1 cellular context compared by ENCODE assay signal in genomic region chr19:50325310-50326100, GRCh38.
TF ChIP-seq lines count a peak whose summit lies in the region.

No MANE protein-coding gene starts in this region.

TF ChIP-seq in HepG2, 621 proteins besides CTCF, POLR2A, EP300 and RAD21 (continued from another document and continues in another):
- TF ChIP-seq, protein P1, sequence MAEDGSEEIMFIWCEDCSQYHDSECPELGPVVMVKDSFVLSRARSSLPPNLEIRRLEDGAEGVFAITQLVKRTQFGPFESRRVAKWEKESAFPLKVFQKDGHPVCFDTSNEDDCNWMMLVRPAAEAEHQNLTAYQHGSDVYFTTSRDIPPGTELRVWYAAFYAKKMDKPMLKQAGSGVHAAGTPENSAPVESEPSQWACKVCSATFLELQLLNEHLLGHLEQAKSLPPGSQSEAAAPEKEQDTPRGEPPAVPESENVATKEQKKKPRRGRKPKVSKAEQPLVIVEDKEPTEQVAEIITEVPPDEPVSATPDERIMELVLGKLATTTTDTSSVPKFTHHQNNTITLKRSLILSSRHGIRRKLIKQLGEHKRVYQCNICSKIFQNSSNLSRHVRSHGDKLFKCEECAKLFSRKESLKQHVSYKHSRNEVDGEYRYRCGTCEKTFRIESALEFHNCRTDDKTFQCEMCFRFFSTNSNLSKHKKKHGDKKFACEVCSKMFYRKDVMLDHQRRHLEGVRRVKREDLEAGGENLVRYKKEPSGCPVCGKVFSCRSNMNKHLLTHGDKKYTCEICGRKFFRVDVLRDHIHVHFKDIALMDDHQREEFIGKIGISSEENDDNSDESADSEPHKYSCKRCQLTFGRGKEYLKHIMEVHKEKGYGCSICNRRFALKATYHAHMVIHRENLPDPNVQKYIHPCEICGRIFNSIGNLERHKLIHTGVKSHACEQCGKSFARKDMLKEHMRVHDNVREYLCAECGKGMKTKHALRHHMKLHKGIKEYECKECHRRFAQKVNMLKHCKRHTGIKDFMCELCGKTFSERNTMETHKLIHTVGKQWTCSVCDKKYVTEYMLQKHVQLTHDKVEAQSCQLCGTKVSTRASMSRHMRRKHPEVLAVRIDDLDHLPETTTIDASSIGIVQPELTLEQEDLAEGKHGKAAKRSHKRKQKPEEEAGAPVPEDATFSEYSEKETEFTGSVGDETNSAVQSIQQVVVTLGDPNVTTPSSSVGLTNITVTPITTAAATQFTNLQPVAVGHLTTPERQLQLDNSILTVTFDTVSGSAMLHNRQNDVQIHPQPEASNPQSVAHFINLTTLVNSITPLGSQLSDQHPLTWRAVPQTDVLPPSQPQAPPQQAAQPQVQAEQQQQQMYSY (CRISPR knock-in tag; IDR thresholded peaks at IDR 0.05): peak; percentile 70; the same call in 1 of the 2 replicates
- TF ChIP-seq ZNF121 (CRISPR knock-in tag; IDR thresholded peaks at IDR 0.05): no peak
- TF ChIP-seq ZFX (CRISPR knock-in tag; IDR thresholded peaks at IDR 0.05; ENCODE audit: low read depth): peak; percentile 74; the same call in 1 of the 2 replicates
- no peak for TF ChIP-seq GRHL1 (CRISPR knock-in tag; conservative IDR thresholded peaks at IDR 0.05)
- TF ChIP-seq NFATC3 (CRISPR knock-in tag; IDR thresholded peaks at IDR 0.05): no peak
- no peak; the same call in 1 of the 2 replicates for TF ChIP-seq LBX2 (CRISPR knock-in tag; IDR thresholded peaks at IDR 0.05; ENCODE audit: borderline replicate concordance)
- TF ChIP-seq AFF4 (CRISPR knock-in tag; IDR thresholded peaks at IDR 0.05): no peak
- TF ChIP-seq ZNF326 (CRISPR knock-in tag; IDR thresholded peaks at IDR 0.05; ENCODE audit: borderline replicate concordance): 0 out of 2 replicates have a peak, but pooled peaks have one; percentile 33
- TF ChIP-seq PHF21A (CRISPR knock-in tag; IDR thresholded peaks at IDR 0.05): peak; percentile 42; the same call in 1 of the 2 replicates
- no peak for TF ChIP-seq MTA1 (CRISPR knock-in tag; IDR thresholded peaks at IDR 0.05; ENCODE audit: borderline replicate concordance)
- peak; percentile 46; the same call in 1 of the 2 replicates for TF ChIP-seq JDP2 (CRISPR knock-in tag; IDR thresholded peaks at IDR 0.05; ENCODE audit: borderline replicate concordance)
- no peak for TF ChIP-seq MATR3 (CRISPR knock-in tag; IDR thresholded peaks at IDR 0.05)
- no peak for TF ChIP-seq U2AF1 (optimal IDR thresholded peaks at IDR 0.05; ENCODE audit: low read depth, low read length)
- peak; percentile 64 for TF ChIP-seq ZMYM4 (CRISPR knock-in tag; IDR thresholded peaks at IDR 0.05)
- TF ChIP-seq CCAR2 (optimal IDR thresholded peaks at IDR 0.05; ENCODE audit: low read depth, low read length): no peak
- TF ChIP-seq THAP11 (CRISPR knock-in tag; IDR thresholded peaks at IDR 0.05): peak; percentile 80
- TF ChIP-seq ASH2L (IDR thresholded peaks at IDR 0.05; ENCODE audit: insufficient read length, low read depth, low read length): peak; percentile 53
- no peak for TF ChIP-seq ZNF720 (CRISPR knock-in tag; IDR thresholded peaks at IDR 0.05)
- no peak for TF ChIP-seq ZNF460 (CRISPR knock-in tag; IDR thresholded peaks at IDR 0.05; ENCODE audit: borderline replicate concordance)
- TF ChIP-seq SAFB2 (CRISPR knock-in tag; IDR thresholded peaks at IDR 0.05; ENCODE audit: borderline replicate concordance, low read depth): peak; percentile 60; the same call in 1 of the 2 replicates
- TF ChIP-seq ATRX (CRISPR knock-in tag; IDR thresholded peaks at IDR 0.05; ENCODE audit: borderline replicate concordance): no peak
- no peak for TF ChIP-seq ZNF10 (CRISPR knock-in tag; IDR thresholded peaks at IDR 0.05; ENCODE audit: borderline replicate concordance, low read depth)
- TF ChIP-seq ZNF724P (CRISPR knock-in tag; IDR thresholded peaks at IDR 0.05; ENCODE audit: borderline replicate concordance): peak; percentile 79; the same call in 1 of the 2 replicates
- no peak for TF ChIP-seq GTF2F1 (IDR thresholded peaks at IDR 0.05; ENCODE audit: low read length)
- TF ChIP-seq FOXM1 (CRISPR knock-in tag; IDR thresholded peaks at IDR 0.05): no peak
- no peak for TF ChIP-seq ZNF30 (CRISPR knock-in tag; IDR thresholded peaks at IDR 0.05)
- 0 out of 2 replicates have a peak, but pooled peaks have one; percentile 19 for TF ChIP-seq HDAC1 (CRISPR knock-in tag; IDR thresholded peaks at IDR 0.05)
- peak; percentile 90 for TF ChIP-seq BORCS8-MEF2B (CRISPR knock-in tag; IDR thresholded peaks at IDR 0.05)
- peak; percentile 76; the same call in 1 of the 2 replicates for TF ChIP-seq MLXIP (CRISPR knock-in tag; IDR thresholded peaks at IDR 0.05; ENCODE audit: borderline replicate concordance)
- TF ChIP-seq ERF (CRISPR knock-in tag; IDR thresholded peaks at IDR 0.05): peak; percentile 85
- peak; percentile 55 for TF ChIP-seq GATAD2A (CRISPR knock-in tag; IDR thresholded peaks at IDR 0.05)
- peak; percentile 76 for TF ChIP-seq HOXD1 (CRISPR knock-in tag; IDR thresholded peaks at IDR 0.05)
- peak; percentile 84 for TF ChIP-seq ZNF329 (CRISPR knock-in tag; IDR thresholded peaks at IDR 0.05; ENCODE audit: low read depth)
- no peak for TF ChIP-seq ZNF207 (IDR thresholded peaks at IDR 0.05; ENCODE audit: borderline replicate concordance)
- TF ChIP-seq, protein P2, sequence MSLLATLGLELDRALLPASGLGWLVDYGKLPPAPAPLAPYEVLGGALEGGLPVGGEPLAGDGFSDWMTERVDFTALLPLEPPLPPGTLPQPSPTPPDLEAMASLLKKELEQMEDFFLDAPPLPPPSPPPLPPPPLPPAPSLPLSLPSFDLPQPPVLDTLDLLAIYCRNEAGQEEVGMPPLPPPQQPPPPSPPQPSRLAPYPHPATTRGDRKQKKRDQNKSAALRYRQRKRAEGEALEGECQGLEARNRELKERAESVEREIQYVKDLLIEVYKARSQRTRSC (CRISPR knock-in tag; IDR thresholded peaks at IDR 0.05; ENCODE audit: low read depth): no peak
- 0 out of 2 replicates have a peak, but pooled peaks have one; percentile 35 for TF ChIP-seq ZNF749 (CRISPR knock-in tag; IDR thresholded peaks at IDR 0.05; ENCODE audit: borderline replicate concordance)
- TF ChIP-seq ZNF629 (CRISPR knock-in tag; conservative IDR thresholded peaks at IDR 0.05): no peak; the same call in 1 of the 2 replicates
- peak; percentile 51; the same call in 1 of the 2 replicates for TF ChIP-seq PITX1 (CRISPR knock-in tag; IDR thresholded peaks at IDR 0.05)
- no peak for TF ChIP-seq AKNA (CRISPR knock-in tag; IDR thresholded peaks at IDR 0.05; ENCODE audit: borderline replicate concordance)
- TF ChIP-seq HMG20B (CRISPR knock-in tag; conservative IDR thresholded peaks at IDR 0.05): no peak
- TF ChIP-seq, protein P3, sequence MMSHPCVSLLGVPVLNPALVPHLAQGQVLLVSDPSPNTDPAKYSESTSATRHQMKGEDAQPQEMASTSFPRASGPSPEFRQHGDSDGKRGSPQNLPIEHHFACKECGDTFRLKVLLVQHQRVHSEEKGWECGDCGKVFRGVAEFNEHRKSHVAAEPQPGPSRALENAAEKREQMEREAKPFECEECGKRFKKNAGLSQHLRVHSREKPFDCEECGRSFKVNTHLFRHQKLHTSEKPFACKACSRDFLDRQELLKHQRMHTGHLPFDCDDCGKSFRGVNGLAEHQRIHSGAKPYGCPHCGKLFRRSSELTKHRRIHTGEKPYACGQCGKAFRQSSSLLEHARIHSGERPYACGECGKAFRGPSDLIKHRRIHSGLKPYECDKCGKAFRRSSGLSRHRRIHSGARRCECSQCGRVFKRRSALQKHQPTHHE (CRISPR knock-in tag; IDR thresholded peaks at IDR 0.05; ENCODE audit: borderline replicate concordance): 0 out of 2 replicates have a peak, but pooled peaks have one; percentile 62
